9 cellular contexts compared by ENCODE assay signal in the genomic region with DNA sequence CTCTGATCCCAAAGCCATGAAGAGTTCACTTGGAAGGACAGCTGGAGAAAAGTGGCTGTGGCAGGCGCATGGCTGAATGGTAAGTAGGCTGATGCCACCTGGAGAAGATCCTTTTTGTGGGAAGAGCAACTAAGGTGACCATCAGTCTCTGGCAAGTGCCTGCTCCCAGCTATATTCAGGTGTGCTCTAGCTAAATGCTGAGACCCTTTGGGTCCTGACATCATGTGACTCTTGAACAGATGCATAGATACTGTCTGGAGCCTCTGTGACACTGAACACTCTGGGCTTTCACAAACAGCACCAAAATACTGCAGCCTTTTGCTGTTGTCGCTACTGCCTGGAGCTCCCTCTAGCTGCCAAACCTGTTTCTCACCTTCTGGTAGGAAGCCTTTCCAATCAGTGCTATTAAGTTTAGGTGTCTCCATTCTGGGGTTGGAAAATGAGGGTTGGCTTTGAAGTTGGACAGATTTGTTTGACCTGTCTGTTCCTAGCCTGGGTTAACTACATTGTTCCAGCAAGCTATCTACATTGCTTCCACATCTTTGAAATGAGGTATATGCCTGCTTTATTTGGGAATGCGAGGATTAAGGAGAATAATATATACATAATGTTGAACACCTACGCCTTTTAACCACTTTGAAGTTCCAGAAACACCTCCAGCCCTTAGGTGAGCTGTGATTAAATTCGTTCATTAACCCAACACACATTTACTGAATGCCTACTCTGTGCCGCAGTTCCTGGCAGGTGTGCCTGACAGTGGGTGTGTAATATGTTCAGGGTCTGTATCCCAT. TPM values are rescaled to one million over a fixed set of nuclear protein-coding genes. Genes with fewer than 3 reads are reported as not detected.
A peak's percentile ranks its signal among the peaks of the same experiment; 100 is the strongest.
DNase-seq lines count a peak whose midpoint lies in the region; ATAC-seq and TF ChIP-seq lines count a peak whose summit lies in the region.
"Had no signal": no experiment of that assay in that cellular context is flagged by ENCODE, and none has a peak within 500 bp of the region (broad histone marks: within the 10 kb centered on the region; RNA-seq: fewer than 3 reads in every experiment).

No MANE protein-coding gene starts in this region.

- TF ChIP-seq POLR2A in heart left ventricle (IDR thresholded peaks at IDR 0.05), result no peak

- no peaks in the 10 kb centered on the region for H3K36me3 ChIP-seq in heart left ventricle
- no peaks in the 10 kb centered on the region for H3K36me3 ChIP-seq in neural cell (ENCODE audit: insufficient read depth, low read length)

- no peak for TF ChIP-seq EP300 in neural cell (conservative IDR thresholded peaks at IDR 0.05; ENCODE audit: poor library complexity, severe bottlenecking)

- H3K9me3 ChIP-seq in heart left ventricle (no peaks in the 10 kb centered on the region), neural cell (ENCODE audit: low read length) (no peaks in the 10 kb centered on the region)

- peak; percentile 66 for TF ChIP-seq RAD21 in neural cell (conservative IDR thresholded peaks at IDR 0.05)

- no peak overlapping the region for H3K4me2 ChIP-seq in neural cell (ENCODE audit: low read length)

- H3K79me2 ChIP-seq in neural cell (replicated peaks; ENCODE audit: insufficient read depth, low read length), result no peaks in the 10 kb centered on the region

- H3K27ac ChIP-seq in heart left ventricle (no peak overlapping the region), neural cell (ENCODE audit: low read length) (no peak overlapping the region)

- ATAC-seq in heart left ventricle (no peak), Right ventricle myocardium inferior (no peak), HG03432 (IDR thresholded peaks at IDR 0.05; ENCODE audit: unreplicated experiment) (no peak), left cardiac atrium (no peak)

- intact Hi-C loops in heart left ventricle (cut with DNase I), result no loop called here
- intact Hi-C loops in Right ventricle myocardium inferior (cut with DNase I), result no loop called here
- intact Hi-C loops in left cardiac atrium (cut with DNase I), result no loop called here

- no peak overlapping the region for H3K4me3 Mint-ChIP-seq in T-helper 1 cell treated with Interleukin-12 subunit alpha and Interleukin-12 subunit beta and Interleukin-4 antibody, amounts not matched to agents 30 μg/mL and 1 μg/mL, for 36 hours

- H3K4me3 ChIP-seq in heart left ventricle (no peak overlapping the region), neural cell (ENCODE audit: low read length) (no peak overlapping the region)

- H3K9me2 ChIP-seq in neural cell (ENCODE audit: insufficient read depth, low read length), result no peaks in the 10 kb centered on the region

- peaks cover 73% of the 10 kb centered on the region for H3K27me3 Mint-ChIP-seq in T-helper 1 cell treated with Interleukin-12 subunit alpha and Interleukin-12 subunit beta and Interleukin-4 antibody, amounts not matched to agents 30 μg/mL and 1 μg/mL, for 36 hours (ENCODE audit: low read depth)

- TF ChIP-seq CTCF in heart left ventricle (IDR thresholded peaks at IDR 0.05) (peak in 9 of 12 donors; percentile 4 to 48 (median 33)), neural cell (IDR thresholded peaks at IDR 0.05; ENCODE audit: poor library complexity, severe bottlenecking) (peak; percentile 84)

- peaks cover 0 to 27% (median 9%) of the 10 kb centered on the region in 12 donors for H3K4me1 ChIP-seq in heart left ventricle

- no peak overlapping the region for H3K9ac ChIP-seq in neural cell (ENCODE audit: low read length)

- no peak overlapping the region for H2AFZ ChIP-seq in neural cell (ENCODE audit: low read depth, low read length)

- H3F3A ChIP-seq in neural cell (ENCODE audit: insufficient read depth, low read length, poor library complexity, severe bottlenecking), result no peaks in the 10 kb centered on the region

- DNase-seq in heart left ventricle (no peak), Right ventricle myocardium inferior (ENCODE audit: missing footprints) (no peak), NCI-H1092 treated with DMSO at 0.1 percent for 48 hours (lab: John Stamatoyannopoulos, UW) (peak; percentile 47), dermis blood vessel endothelial cell (peak; percentile 61), left cardiac atrium (no peak)

- no peaks in the 10 kb centered on the region for H3K36me3 Mint-ChIP-seq in T-helper 1 cell treated with Interleukin-12 subunit alpha and Interleukin-12 subunit beta and Interleukin-4 antibody, amounts not matched to agents 30 μg/mL and 1 μg/mL, for 36 hours (ENCODE audit: low read depth)

- H3K27me3 ChIP-seq in heart left ventricle (peaks cover 37 to 97% (median 60%) of the 10 kb centered on the region in 9 donors), neural cell (ENCODE audit: insufficient read depth, low read depth, low read length) (peaks cover 98% of the 10 kb centered on the region)

- WGBS in heart left ventricle, 4 donors, result 48 to 54% (median 52%) methylated on average over 6 of the region's 6 CpGs

- H3K4me1 Mint-ChIP-seq in T-helper 1 cell treated with Interleukin-12 subunit alpha and Interleukin-12 subunit beta and Interleukin-4 antibody, amounts not matched to agents 30 μg/mL and 1 μg/mL, for 36 hours (ENCODE audit: low read depth), result peaks cover 9% of the 10 kb centered on the region

- no peaks in the 10 kb centered on the region for H3K9me3 Mint-ChIP-seq in T-helper 1 cell treated with Interleukin-12 subunit alpha and Interleukin-12 subunit beta and Interleukin-4 antibody, amounts not matched to agents 30 μg/mL and 1 μg/mL, for 36 hours
- H3K9me3 Mint-ChIP-seq: dendritic cell treated with granulocyte-macrophage colony-stimulating factor and Interleukin-4, amounts not matched to agents 40 ng/mL and 50 ng/mL, for 4 days had no signal

- peak overlapping the region; percentile 29 for H3K27ac Mint-ChIP-seq in T-helper 1 cell treated with Interleukin-12 subunit alpha and Interleukin-12 subunit beta and Interleukin-4 antibody, amounts not matched to agents 30 μg/mL and 1 μg/mL, for 36 hours
- H3K27ac Mint-ChIP-seq: dendritic cell treated with granulocyte-macrophage colony-stimulating factor and Interleukin-4, amounts not matched to agents 40 ng/mL and 50 ng/mL, for 4 days had no signal

- H4K20me1 ChIP-seq in neural cell (ENCODE audit: insufficient read depth), result no peaks in the 10 kb centered on the region

TF ChIP-seq in neural cell, 6 proteins besides CTCF, POLR2A, EP300 and RAD21:
- TF ChIP-seq TAF1 (IDR thresholded peaks at IDR 0.05; ENCODE audit: low read depth) (no peak), POLR2AphosphoS5 (IDR thresholded peaks at IDR 0.05) (no peak), MXI1 (conservative IDR thresholded peaks at IDR 0.05; ENCODE audit: poor library complexity, severe bottlenecking) (no peak), SMC3 (conservative IDR thresholded peaks at IDR 0.05; ENCODE audit: poor library complexity) (peak; percentile 63)
TF ChIP-seq in neural cell: peak in this region for 1.

RNA-seq across cellular contexts. Expression of a gene that starts 3.1 kb away (rescaled TPM):
- total RNA-seq in heart left ventricle (not detected), Right ventricle myocardium inferior (not detected), dermis blood vessel endothelial cell (not detected in 2 replicates), left cardiac atrium (not detected)
- polyA plus RNA-seq in heart left ventricle (not detected), neural cell (0.90 TPM in 1 of 2 replicates, not detected in the other)
- polyA minus RNA-seq in neural cell, result 0.69 and 1.2 TPM in 2 replicates

RNA-seq across cellular contexts. Expression of a gene that starts 6.0 kb away (rescaled TPM):
- total RNA-seq in heart left ventricle (1 to 10 TPM in 4 of 9 donors, under 1 TPM in 5; 0.23 to 3.6 (median 0.81) TPM), Right ventricle myocardium inferior (0.87 TPM), dermis blood vessel endothelial cell (0.19 and 0.34 TPM in 2 replicates), left cardiac atrium (1 to 10 TPM; 2.0 to 2.3 TPM)
- polyA plus RNA-seq in heart left ventricle (under 1 TPM; 0.21 to 0.42 TPM), neural cell (6.0 and 6.7 TPM in 2 replicates)
- polyA minus RNA-seq in neural cell, result 17.5 and 18.8 TPM in 2 replicates

RNA-seq across cellular contexts. Expression of a gene that starts 56.1 kb away (rescaled TPM):
- total RNA-seq in heart left ventricle (100 to 1,000 TPM; 156 to 234 (median 198) TPM), Right ventricle myocardium inferior (212 TPM), dermis blood vessel endothelial cell (338 and 453 TPM in 2 replicates), left cardiac atrium (100 to 1,000 TPM; 181 to 184 TPM)
- polyA plus RNA-seq in heart left ventricle (100 to 1,000 TPM; 261 to 328 TPM), neural cell (309 and 310 TPM in 2 replicates)
- polyA minus RNA-seq in neural cell, result 196 and 202 TPM in 2 replicates

RNA-seq across cellular contexts. Expression of a gene that starts 57.2 kb away (rescaled TPM):
- total RNA-seq in heart left ventricle (100 to 1,000 TPM in 2 of 9 donors, 10 to 100 TPM in 7; 57.2 to 153 (median 85.1) TPM), Right ventricle myocardium inferior (88.3 TPM), dermis blood vessel endothelial cell (19.8 and 29.4 TPM in 2 replicates), left cardiac atrium (10 to 100 TPM; 76.2 to 79.6 TPM)
- polyA plus RNA-seq in heart left ventricle (100 to 1,000 TPM in 1 of 2 donors, 10 to 100 TPM in 1; 90.8 to 155 TPM), neural cell (36.5 TPM in 2 replicates)
- 16.6 and 21.3 TPM in 2 replicates for polyA minus RNA-seq in neural cell

Comparison
In these comparisons a context has a peak if more than half of its experiments do, and no peak if none do; other contexts are left out.
1. DNase-seq: peak in NCI-H1092 treated with DMSO at 0.1 percent for 48 hours (single experiment) and dermis blood vessel endothelial cell (single experiment); none in heart left ventricle (0 of 5), Right ventricle myocardium inferior (single experiment) and left cardiac atrium (single experiment).